ENCODE assay signal across 11 cellular contexts in genomic region chr10:103470755-103471653, GRCh38. TPM values are rescaled to one million over a fixed set of nuclear protein-coding genes. Genes with fewer than 3 reads are reported as not detected.
DNase-seq lines count a peak whose midpoint lies in the region; ATAC-seq and FAIRE-seq lines count a peak whose summit lies in the region.
"Had no signal": no experiment of that assay in that cellular context is flagged by ENCODE, and none has a peak within 500 bp of the region (broad histone marks: within the 10 kb centered on the region; RNA-seq: fewer than 3 reads in every experiment).

No MANE protein-coding gene starts in this region.

- H3K27me3 ChIP-seq in skeletal muscle satellite cell (ENCODE audit: control insufficient read depth, insufficient read depth, low read length) = peaks cover 11% of the 10 kb centered on the region

- ATAC-seq in Right ventricle myocardium inferior (peak; percentile 72), HG03280 (IDR thresholded peaks at IDR 0.05; ENCODE audit: unreplicated experiment) (peak; percentile 74)
- ATAC-seq in activated naive CD8-positive, alpha-beta T cell treated with anti-CD3 and anti-CD28 coated beads, Interleukin-2, amount 50 U/mL, for 24 hours = peak; percentile 92

- peaks cover 4% of the 10 kb centered on the region for H3K27me3 Mint-ChIP-seq in T-helper 1 cell treated with Interleukin-12 subunit alpha and Interleukin-12 subunit beta and Interleukin-4 antibody, amounts not matched to agents 30 μg/mL and 1 μg/mL, for 36 hours (ENCODE audit: low read depth)
- H3K27me3 Mint-ChIP-seq in activated naive CD8-positive, alpha-beta T cell treated with anti-CD3 and anti-CD28 coated beads, Interleukin-2, amount 50 U/mL, for 24 hours = peaks cover 3% of the 10 kb centered on the region

- FAIRE-seq in frontal cortex (lab: Jason Lieb, UNC) = no peak
- FAIRE-seq: A204.1 had no signal

- H3K4me3 ChIP-seq in skeletal muscle satellite cell (ENCODE audit: low read length) = no peak overlapping the region

- peak overlapping the region; percentile 95 for H3K27ac Mint-ChIP-seq in T-helper 1 cell treated with Interleukin-12 subunit alpha and Interleukin-12 subunit beta and Interleukin-4 antibody, amounts not matched to agents 30 μg/mL and 1 μg/mL, for 36 hours
- H3K27ac Mint-ChIP-seq in activated naive CD8-positive, alpha-beta T cell treated with anti-CD3 and anti-CD28 coated beads, Interleukin-2, amount 50 U/mL, for 24 hours = peak overlapping the region; percentile 67

- H3K4me2 ChIP-seq in skeletal muscle satellite cell (ENCODE audit: low read length) = peak overlapping the region; percentile 20

- H3K9me3 Mint-ChIP-seq in T-helper 1 cell treated with Interleukin-12 subunit alpha and Interleukin-12 subunit beta and Interleukin-4 antibody, amounts not matched to agents 30 μg/mL and 1 μg/mL, for 36 hours = peaks cover 5% of the 10 kb centered on the region
- no peaks in the 10 kb centered on the region for H3K9me3 Mint-ChIP-seq in activated naive CD8-positive, alpha-beta T cell treated with anti-CD3 and anti-CD28 coated beads, Interleukin-2, amount 50 U/mL, for 24 hours

- no peaks in the 10 kb centered on the region for H3K9me3 ChIP-seq in skeletal muscle satellite cell (replicated peaks; ENCODE audit: low read length)

- intact Hi-C loops in Right ventricle myocardium inferior (cut with DNase I) (no loop called here), cardiac septum (cut with DNase I) (no loop called here)

- peaks cover 54% of the 10 kb centered on the region for H3K4me1 Mint-ChIP-seq in T-helper 1 cell treated with Interleukin-12 subunit alpha and Interleukin-12 subunit beta and Interleukin-4 antibody, amounts not matched to agents 30 μg/mL and 1 μg/mL, for 36 hours (ENCODE audit: low read depth)
- peaks cover 27% of the 10 kb centered on the region for H3K4me1 Mint-ChIP-seq in activated naive CD8-positive, alpha-beta T cell treated with anti-CD3 and anti-CD28 coated beads, Interleukin-2, amount 50 U/mL, for 24 hours

- peak; percentile 83 for DNase-seq in Right ventricle myocardium inferior (ENCODE audit: missing footprints)
- no peak for DNase-seq in cardiac septum (ENCODE audit: low spot score)
- DNase-seq in activated naive CD8-positive, alpha-beta T cell treated with anti-CD3 and anti-CD28 coated beads, Interleukin-2, amount 50 U/mL, for 24 hours = peak; percentile 72
- no peak for DNase-seq in medulla oblongata (ENCODE audit: extremely low spot score)
- no peak for DNase-seq in frontal cortex (ENCODE audit: low spot score in 2 of 2)

- H3K4me3 Mint-ChIP-seq in T-helper 1 cell treated with Interleukin-12 subunit alpha and Interleukin-12 subunit beta and Interleukin-4 antibody, amounts not matched to agents 30 μg/mL and 1 μg/mL, for 36 hours = peak overlapping the region; percentile 65
- peak overlapping the region; percentile 54 for H3K4me3 Mint-ChIP-seq in activated naive CD8-positive, alpha-beta T cell treated with anti-CD3 and anti-CD28 coated beads, Interleukin-2, amount 50 U/mL, for 24 hours

- H3K9ac ChIP-seq in skeletal muscle satellite cell (ENCODE audit: low read depth, low read length) = no peak overlapping the region

- peaks cover 7% of the 10 kb centered on the region for H3K4me1 ChIP-seq in skeletal muscle satellite cell (ENCODE audit: control insufficient read depth, insufficient read depth, low read length)

- peaks cover 18% of the 10 kb centered on the region for H3K36me3 Mint-ChIP-seq in T-helper 1 cell treated with Interleukin-12 subunit alpha and Interleukin-12 subunit beta and Interleukin-4 antibody, amounts not matched to agents 30 μg/mL and 1 μg/mL, for 36 hours (ENCODE audit: low read depth)
- H3K36me3 Mint-ChIP-seq in activated naive CD8-positive, alpha-beta T cell treated with anti-CD3 and anti-CD28 coated beads, Interleukin-2, amount 50 U/mL, for 24 hours (ENCODE audit: low read depth) = peaks cover 2% of the 10 kb centered on the region

- H3K36me3 ChIP-seq in skeletal muscle satellite cell (ENCODE audit: insufficient read depth, low read length) = no peaks in the 10 kb centered on the region

RNA-seq across cellular contexts. Expression of gene CALHM3, which starts 8.0 kb away (rescaled TPM):
- total RNA-seq in Right ventricle myocardium inferior = not detected
- not detected for total RNA-seq in cardiac septum
- 0.25 TPM in 1 of 2 replicates, not detected in the other for total RNA-seq in skeletal muscle satellite cell (2012; rRNA removed)
- not detected for total RNA-seq in frontal cortex
- total RNA-seq: dermis microvascular lymphatic vessel endothelial cell, subcutaneous adipose tissue had no signal

RNA-seq across cellular contexts. Expression of gene CALHM1, which starts 12.3 kb away (rescaled TPM):
- not detected for total RNA-seq in Right ventricle myocardium inferior
- not detected for total RNA-seq in cardiac septum
- total RNA-seq in skeletal muscle satellite cell (2012; rRNA removed) = not detected in 2 replicates
- not detected for total RNA-seq in frontal cortex
- total RNA-seq: dermis microvascular lymphatic vessel endothelial cell, subcutaneous adipose tissue had no signal

RNA-seq across cellular contexts. Expression of gene CALHM2, which starts 18.8 kb away (rescaled TPM):
- 15.2 TPM for total RNA-seq in Right ventricle myocardium inferior
- 12.7 TPM for total RNA-seq in cardiac septum
- 20.8 and 30.1 TPM in 2 replicates for total RNA-seq in skeletal muscle satellite cell (2012; rRNA removed)
- total RNA-seq in frontal cortex = 1.6 TPM

RNA-seq across cellular contexts. Expression of gene NEURL1, which starts 22.5 kb away (rescaled TPM):
- total RNA-seq in Right ventricle myocardium inferior (0.05 TPM), cardiac septum (0.54 TPM), frontal cortex (25.7 TPM)
- 0.25 and 0.66 TPM in 2 replicates for total RNA-seq in skeletal muscle satellite cell (2012; rRNA removed)
- total RNA-seq: subcutaneous adipose tissue had no signal

Comparison
In these comparisons a context has a peak if more than half of its experiments do, and no peak if none do; other contexts are left out.
1. DNase-seq: peak in Right ventricle myocardium inferior (single experiment) and activated naive CD8-positive, alpha-beta T cell treated with anti-CD3 and anti-CD28 coated beads, Interleukin-2, amount 50 U/mL, for 24 hours (single experiment); none in cardiac septum (single experiment), medulla oblongata (single experiment) and frontal cortex (0 of 2).
2. Peak in every context shown above with its lines, with median percentiles within 50 percentile points of each other: ATAC-seq.